Comparison of ENCODE assay signal across 30 cellular contexts in genomic region chr1:4854379-4854778, GRCh38.
"Had no signal": no experiment of that assay in that cellular context is flagged by ENCODE, and none has a peak within 500 bp of the region (broad histone marks: within the 10 kb centered on the region; RNA-seq: fewer than 3 reads in every experiment).

No MANE protein-coding gene starts in this region.

- H3K4me3 ChIP-seq: ascending aorta, breast epithelium, SJSA1 had no signal

- H3K9me3 Mint-ChIP-seq: activated naive CD8-positive, alpha-beta T cell treated with anti-CD3 and anti-CD28 coated beads, Interleukin-2, amount 10 ng/mL, durations not matched to agents 7 days and 5 days; activated T-helper 17 cell treated with anti-CD3 and anti-CD28 coated beads, Interleukin-2, amount 50 U/mL, for 72 hours had no signal

- ATAC-seq: activated CD8-positive, alpha-beta T cell treated with anti-CD3 and anti-CD28 coated beads for 36 hours; activated T-cell treated with anti-CD3 and anti-CD28 coated beads, Interleukin-2, amount 50 U/mL, for 72 hours; activated T-helper 17 cell treated with anti-CD3 and anti-CD28 coated beads, Interleukin-2, amount 50 U/mL, for 72 hours had no signal

- H3K36me3 Mint-ChIP-seq: activated naive CD8-positive, alpha-beta T cell treated with anti-CD3 and anti-CD28 coated beads, Interleukin-2, amount 10 ng/mL, durations not matched to agents 7 days and 5 days had no signal

- H3K9me3 ChIP-seq: ascending aorta, SK-N-SH had no signal

- H3K27me3 ChIP-seq: ascending aorta, breast epithelium, SJSA1 had no signal

- H3K27ac ChIP-seq: ascending aorta, breast epithelium, KMS-11, SJSA1 had no signal

- H3K27ac Mint-ChIP-seq: activated CD4-positive, alpha-beta T cell treated with anti-CD3 and anti-CD28 coated beads, Interleukin-2, amount 10 ng/mL, durations not matched to agents 24 days and 14 days; activated CD8-positive, alpha-beta T cell treated with anti-CD3 and anti-CD28 coated beads for 36 hours; activated naive CD8-positive, alpha-beta T cell treated with anti-CD3 and anti-CD28 coated beads, Interleukin-2, amount 10 ng/mL, durations not matched to agents 7 days and 5 days; activated T-cell treated with anti-CD3 and anti-CD28 coated beads, Interleukin-2, amount 50 U/mL, for 72 hours; activated T-helper 17 cell treated with anti-CD3 and anti-CD28 coated beads, Interleukin-2, amount 50 U/mL, for 72 hours; T-helper 1 cell treated with Interleukin-12 subunit alpha and Interleukin-12 subunit beta and Interleukin-4 antibody, amounts not matched to agents 30 μg/mL and 1 μg/mL, for 36 hours; T-helper 2 cell treated with Interferon-gamma antibody and Interleukin-4, amounts not matched to agents 5 μg/mL and 100 μg/mL, for 36 hours had no signal

- H3K36me3 ChIP-seq: ascending aorta, breast epithelium, SJSA1 had no signal

- H3K4me1 ChIP-seq: ascending aorta, breast epithelium, SJSA1 had no signal

- DNase-seq: activated CD4-positive, alpha-beta T cell treated with anti-CD3 and anti-CD28 coated beads, Interleukin-2, amount 10 ng/mL, durations not matched to agents 24 days and 14 days; activated CD4-positive, alpha-beta T cell treated with anti-CD3 and anti-CD28 coated beads, Interleukin-2, amount 50 U/mL, for 4 hours; activated CD8-positive, alpha-beta T cell treated with anti-CD3 and anti-CD28 coated beads for 36 hours; activated effector memory CD4-positive, alpha-beta T cell treated with anti-CD3 and anti-CD28 coated beads, Interleukin-2, amount 50 U/mL, for 16 hours; activated naive CD4-positive, alpha-beta T cell; activated naive CD4-positive, alpha-beta T cell treated with anti-CD3 and anti-CD28 coated beads, Interleukin-2, amount 50 U/mL, for 16 hours; activated naive CD8-positive, alpha-beta T cell treated with anti-CD3 and anti-CD28 coated beads, Interleukin-2, amount 10 ng/mL, durations not matched to agents 7 days and 5 days; activated T-cell treated with anti-CD3 and anti-CD28 coated beads, Interleukin-2, amount 50 U/mL, for 1 hour; activated T-cell treated with anti-CD3 and anti-CD28 coated beads, Interleukin-2, amount 50 U/mL, for 72 hours; amygdala; NCI-H1092 treated with DMSO at 0.1 percent for 48 hours; NCI-H146; NCI-H187; NCI-H2029 treated with DMSO at 0.1 percent for 48 hours; NCI-H2171 treated with DMSO at 0.1 percent for 48 hours; NCI-H2227 treated with DMSO at 0.1 percent for 48 hours; NCI-H446; NCI-H510A treated with DMSO at 0.1 percent for 48 hours; NCI-H526 treated with DMSO at 0.1 percent for 48 hours; NCI-H82; OCI-M1; SHP77; SK-N-SH had no signal
